Comparison of ENCODE assay signal across 1 cellular context in genomic region chr6:138514860-138515540, GRCh38.
A peak's percentile ranks its signal among the peaks of the same experiment; 100 is the strongest.
TF ChIP-seq lines count a peak whose summit lies in the region.

No MANE protein-coding gene starts in this region.

TF ChIP-seq in HepG2, 621 proteins besides CTCF, POLR2A, EP300 and RAD21:
- TF ChIP-seq ZNF800 (CRISPR knock-in tag; IDR thresholded peaks at IDR 0.05) = 0 out of 2 replicates have a peak, but pooled peaks have one; percentile 28
- no peak for TF ChIP-seq SOX6 (IDR thresholded peaks at IDR 0.05)
- TF ChIP-seq SOX6 (CRISPR knock-in tag; IDR thresholded peaks at IDR 0.05) = 0 out of 2 replicates have a peak, but pooled peaks have one; percentile 6
- no peak for TF ChIP-seq TEF (CRISPR knock-in tag; IDR thresholded peaks at IDR 0.05)
